In genomic region chr10:4070921-4071320, GRCh38 we compare ENCODE assay signal across 28 cellular contexts.
"Had no signal": no experiment of that assay in that cellular context is flagged by ENCODE, and none has a peak within 500 bp of the region (broad histone marks: within the 10 kb centered on the region; RNA-seq: fewer than 3 reads in every experiment).

No MANE protein-coding gene starts in this region.

- H3K9me3 Mint-ChIP-seq: activated CD4-positive, alpha-beta memory T cell treated with anti-CD3 and anti-CD28 coated beads, Interleukin-2, amount 10 ng/mL, durations not matched to agents 7 days and 5 days; activated T-cell treated with anti-CD3 and anti-CD28 coated beads, Interleukin-2, amount 50 U/mL, for 24 hours; activated T-cell treated with anti-CD3 and anti-CD28 coated beads, Interleukin-2, amount 50 U/mL, for 72 hours; central memory CD8-positive, alpha-beta T cell; effector memory CD8-positive, alpha-beta T cell had no signal

- ATAC-seq: activated T-cell treated with anti-CD3 and anti-CD28 coated beads, Interleukin-2, amount 50 U/mL, for 72 hours; effector memory CD8-positive, alpha-beta T cell; foreskin keratinocyte; gastrocnemius medialis; WTC11 had no signal

- H3K36me3 Mint-ChIP-seq: activated naive CD8-positive, alpha-beta T cell had no signal

- H3K9me3 ChIP-seq: esophagus muscularis mucosa, gastrocnemius medialis had no signal

- H3K4me1 Mint-ChIP-seq: WTC11 had no signal

- H3K27ac Mint-ChIP-seq: activated CD4-positive, alpha-beta memory T cell treated with anti-CD3 and anti-CD28 coated beads, Interleukin-2, amount 10 ng/mL, durations not matched to agents 7 days and 5 days; activated CD4-positive, alpha-beta T cell treated with anti-CD3 and anti-CD28 coated beads, Interleukin-2, amount 10 ng/mL, durations not matched to agents 7 days and 5 days; activated naive CD8-positive, alpha-beta T cell; activated T-cell treated with anti-CD3 and anti-CD28 coated beads, Interleukin-2, amount 50 U/mL, for 24 hours; activated T-cell treated with anti-CD3 and anti-CD28 coated beads, Interleukin-2, amount 50 U/mL, for 72 hours; effector memory CD8-positive, alpha-beta T cell; WTC11 had no signal

- H3K36me3 ChIP-seq: brain microvascular endothelial cell, esophagus muscularis mucosa, gastrocnemius medialis had no signal

- H3K4me1 ChIP-seq: gastrocnemius medialis had no signal

- H3K4me3 Mint-ChIP-seq: activated CD4-positive, alpha-beta memory T cell treated with anti-CD3 and anti-CD28 coated beads, Interleukin-2, amount 10 ng/mL, durations not matched to agents 7 days and 5 days; activated CD4-positive, alpha-beta T cell treated with anti-CD3 and anti-CD28 coated beads, Interleukin-2, amount 10 ng/mL, durations not matched to agents 7 days and 5 days; activated naive CD8-positive, alpha-beta T cell; activated T-cell treated with anti-CD3 and anti-CD28 coated beads, Interleukin-2, amount 50 U/mL, for 24 hours; activated T-cell treated with anti-CD3 and anti-CD28 coated beads, Interleukin-2, amount 50 U/mL, for 72 hours; central memory CD8-positive, alpha-beta T cell; effector memory CD8-positive, alpha-beta T cell; WTC11 had no signal

- H3K27me3 Mint-ChIP-seq: activated CD4-positive, alpha-beta memory T cell treated with anti-CD3 and anti-CD28 coated beads, Interleukin-2, amount 10 ng/mL, durations not matched to agents 7 days and 5 days; activated CD4-positive, alpha-beta T cell treated with anti-CD3 and anti-CD28 coated beads, Interleukin-2, amount 10 ng/mL, durations not matched to agents 7 days and 5 days; activated naive CD8-positive, alpha-beta T cell; activated T-cell treated with anti-CD3 and anti-CD28 coated beads, Interleukin-2, amount 50 U/mL, for 24 hours; central memory CD8-positive, alpha-beta T cell; effector memory CD8-positive, alpha-beta T cell had no signal

- H3K27me3 ChIP-seq: brain microvascular endothelial cell, esophagus muscularis mucosa, foreskin keratinocyte, gastrocnemius medialis had no signal

- DNase-seq: activated CD4-positive, alpha-beta memory T cell treated with anti-CD3 and anti-CD28 coated beads, Interleukin-2, amount 10 ng/mL, durations not matched to agents 7 days and 5 days; activated CD4-positive, alpha-beta T cell treated with anti-CD3 and anti-CD28 coated beads for 1 hour; activated CD4-positive, alpha-beta T cell treated with anti-CD3 and anti-CD28 coated beads for 4 hours; activated CD4-positive, alpha-beta T cell treated with anti-CD3 and anti-CD28 coated beads, Interleukin-2, amount 10 ng/mL, durations not matched to agents 7 days and 5 days; activated CD4-positive, alpha-beta T cell treated with anti-CD3 and anti-CD28 coated beads, Interleukin-2, amount 50 U/mL, for 4 hours; activated CD8-positive, alpha-beta memory T cell treated with anti-CD3 and anti-CD28 coated beads, Interleukin-2, amount 50 U/mL, for 48 hours; activated gamma-delta T cell; activated naive CD4-positive, alpha-beta T cell; activated naive CD4-positive, alpha-beta T cell treated with anti-CD3 and anti-CD28 coated beads, Interleukin-2, amount 50 U/mL, for 16 hours; activated T-cell treated with anti-CD3 and anti-CD28 coated beads for 4 hours; activated T-cell treated with anti-CD3 and anti-CD28 coated beads, Interleukin-2, amount 50 U/mL, for 24 hours; activated T-cell treated with anti-CD3 and anti-CD28 coated beads, Interleukin-2, amount 50 U/mL, for 72 hours; amniotic stem cell; anterior cingulate cortex; brain microvascular endothelial cell; cortex of kidney; effector CD4-positive, alpha-beta T cell; effector memory CD8-positive, alpha-beta T cell; erythroblast; foreskin keratinocyte; gastrocnemius medialis; glutamatergic neuron; T-helper 2 cell had no signal

- H3K4me3 ChIP-seq: esophagus muscularis mucosa, gastrocnemius medialis had no signal

- H3K27ac ChIP-seq: esophagus muscularis mucosa, foreskin keratinocyte, gastrocnemius medialis, VCaP had no signal
